ENCODE assay signal across 8 cellular contexts in genomic region chrX:69165116-69165651, GRCh38. TPM values are rescaled to one million over a fixed set of nuclear protein-coding genes. Genes with fewer than 3 reads are reported as not detected.
A peak's percentile ranks its signal among the peaks of the same experiment; 100 is the strongest.
DNase-seq lines count a peak whose midpoint lies in the region; ATAC-seq and TF ChIP-seq lines count a peak whose summit lies in the region.

TSS of gene PJA1 (minus strand) at chrX:69165453. CDS start at chrX:69163073, 2,380 bp downstream.

- H3K4me3 Mint-ChIP-seq in CD4-positive, CD25-positive, alpha-beta regulatory T cell: peak within 1 kb of the TSS; percentile 82 to 96 (median 92)

- peak within 1 kb of the TSS; percentile 79 for H3K9ac ChIP-seq in OCI-LY1 (ENCODE audit: low read length)

- 0 out of 2 replicates have a peak within 1 kb of the TSS, but pooled peaks have one; percentile 79 for H2AFZ ChIP-seq in OCI-LY1 (ENCODE audit: low read length)

- H3K4me3 ChIP-seq in CD4-positive, CD25-positive, alpha-beta regulatory T cell (ENCODE audit: low read depth, low read length): peak within 1 kb of the TSS; percentile 75
- H3K4me3 ChIP-seq in OCI-LY1 (ENCODE audit: low read depth, low read length, poor library complexity, severe bottlenecking) (peak within 1 kb of the TSS; percentile 88), epithelial cell of esophagus (ENCODE audit: low read length) (peak within 1 kb of the TSS; percentile 69), mononuclear cell (ENCODE audit: low read length) (peak within 1 kb of the TSS; percentile 52)

- H3K36me3 Mint-ChIP-seq in CD4-positive, CD25-positive, alpha-beta regulatory T cell: peaks cover 10% of the 10 kb centered on the region

- no peak for TF ChIP-seq CTCF in OCI-LY1 (IDR thresholded peaks at IDR 0.05; ENCODE audit: low read length)
- TF ChIP-seq CTCF in epithelial cell of esophagus (IDR thresholded peaks at IDR 0.05; ENCODE audit: insufficient read depth, low read depth, low read length, missing control alignments): no peak

- H3K4me2 ChIP-seq in OCI-LY1 (ENCODE audit: low read length): peak within 1 kb of the TSS; percentile 86

- no peaks in the 10 kb centered on the region for H4K20me1 ChIP-seq in OCI-LY1 (ENCODE audit: insufficient read depth, low read length)

- peaks cover 3% of the 10 kb centered on the region for H3K27me3 ChIP-seq in CD4-positive, CD25-positive, alpha-beta regulatory T cell (ENCODE audit: control insufficient read depth, insufficient read depth, low read length)
- no peaks in the 10 kb centered on the region for H3K27me3 ChIP-seq in OCI-LY1 (ENCODE audit: insufficient read depth, low read length)
- no peaks in the 10 kb centered on the region for H3K27me3 ChIP-seq in mononuclear cell (ENCODE audit: insufficient read depth, low read length)

- H3K79me2 ChIP-seq in OCI-LY1 (ENCODE audit: insufficient read depth, low read length): no peaks in the 10 kb centered on the region

- H3K4me1 Mint-ChIP-seq in CD4-positive, CD25-positive, alpha-beta regulatory T cell: peaks cover 0 to 36% (median 19%) of the 10 kb centered on the region in 4 donors

- H3K9me2 ChIP-seq in OCI-LY1 (ENCODE audit: low read depth, low read length): no peaks in the 10 kb centered on the region

- peak within 1 kb of the TSS; percentile 57 for H3K27ac ChIP-seq in CD4-positive, CD25-positive, alpha-beta regulatory T cell (ENCODE audit: insufficient read depth, low read length, poor library complexity, severe bottlenecking)
- peak within 1 kb of the TSS; percentile 28 for H3K27ac ChIP-seq in OCI-LY1 (ENCODE audit: low read depth, low read length, poor library complexity, severe bottlenecking)

- H3K9me3 ChIP-seq in CD4-positive, CD25-positive, alpha-beta regulatory T cell (ENCODE audit: control insufficient read depth in 2 of 2, low read length in 2 of 2): no peaks in the 10 kb centered on the region
- H3K9me3 ChIP-seq in OCI-LY1 (ENCODE audit: low read length) (no peaks in the 10 kb centered on the region), mononuclear cell (ENCODE audit: low read depth, low read length) (no peaks in the 10 kb centered on the region)

- H3K4me1 ChIP-seq in CD4-positive, CD25-positive, alpha-beta regulatory T cell (ENCODE audit: control insufficient read depth, insufficient read depth, low read length, poor library complexity, severe bottlenecking): peaks cover 8% of the 10 kb centered on the region
- H3K4me1 ChIP-seq in OCI-LY1 (ENCODE audit: insufficient read depth, low read length, severe bottlenecking) (peaks cover 11% of the 10 kb centered on the region), mononuclear cell (ENCODE audit: insufficient read depth, low read length) (no peaks in the 10 kb centered on the region)

- H3K27ac Mint-ChIP-seq in CD4-positive, CD25-positive, alpha-beta regulatory T cell: peak within 1 kb of the TSS; percentile 51 to 88 (median 86)

- peaks cover 0 to 2% (median 0%) of the 10 kb centered on the region in 7 donors for H3K9me3 Mint-ChIP-seq in CD4-positive, CD25-positive, alpha-beta regulatory T cell

- ATAC-seq in CD4-positive, CD25-positive, alpha-beta regulatory T cell (ENCODE audit: low read depth in 2 of 2): peak; percentile 62 to 75
- peak; percentile 85 for ATAC-seq in GM19438 (IDR thresholded peaks at IDR 0.05; ENCODE audit: low read depth, unreplicated experiment)
- peak; percentile 84 for ATAC-seq in HG03571 (IDR thresholded peaks at IDR 0.05; ENCODE audit: unreplicated experiment)

- peak; percentile 46 to 78 (median 69) for DNase-seq in CD4-positive, CD25-positive, alpha-beta regulatory T cell
- DNase-seq in activated T-cell treated with anti-CD3 and anti-CD28 coated beads for 4 hours (peak; percentile 49), epithelial cell of esophagus (ENCODE audit: low read depth) (peak; percentile 70)
- peak; percentile 48 to 49 for DNase-seq in stimulated activated CD8-positive, alpha-beta memory T cell treated with anti-CD3 and anti-CD28 coated beads, Interleukin-2, amount 100 ng/mL, for 48 hours (ENCODE audit: low read depth in 2 of 2)

- peaks cover 7% of the 10 kb centered on the region for H3K36me3 ChIP-seq in CD4-positive, CD25-positive, alpha-beta regulatory T cell (ENCODE audit: control insufficient read depth, insufficient read depth, low read length)
- peaks cover 4% of the 10 kb centered on the region; the same call in 1 of the 2 replicates for H3K36me3 ChIP-seq in OCI-LY1 (ENCODE audit: insufficient read depth, low read length)

- peaks cover 5% of the 10 kb centered on the region for H3K27me3 Mint-ChIP-seq in CD4-positive, CD25-positive, alpha-beta regulatory T cell

- no peaks in the 10 kb centered on the region for H3F3A ChIP-seq in OCI-LY1 (ENCODE audit: insufficient read depth, low read length)

RNA-seq across cellular contexts. Expression of gene PJA1, which starts in this region (rescaled TPM):
- 20.2 TPM for total RNA-seq in CD4-positive, CD25-positive, alpha-beta regulatory T cell
- polyA plus RNA-seq in CD4-positive, CD25-positive, alpha-beta regulatory T cell: 10 to 100 TPM; 28.6 to 49.0 (median 40.0) TPM
- total RNA-seq in mononuclear cell: 15.8 TPM

Comparison
In these comparisons a context has a peak if more than half of its experiments do, and no peak if none do; other contexts are left out.
1. Peak in every context shown above with its lines: DNase-seq, ATAC-seq, H3K4me3 ChIP-seq and H3K27ac ChIP-seq.